ENCODE assay signal across 3 cellular contexts in the genomic region with DNA sequence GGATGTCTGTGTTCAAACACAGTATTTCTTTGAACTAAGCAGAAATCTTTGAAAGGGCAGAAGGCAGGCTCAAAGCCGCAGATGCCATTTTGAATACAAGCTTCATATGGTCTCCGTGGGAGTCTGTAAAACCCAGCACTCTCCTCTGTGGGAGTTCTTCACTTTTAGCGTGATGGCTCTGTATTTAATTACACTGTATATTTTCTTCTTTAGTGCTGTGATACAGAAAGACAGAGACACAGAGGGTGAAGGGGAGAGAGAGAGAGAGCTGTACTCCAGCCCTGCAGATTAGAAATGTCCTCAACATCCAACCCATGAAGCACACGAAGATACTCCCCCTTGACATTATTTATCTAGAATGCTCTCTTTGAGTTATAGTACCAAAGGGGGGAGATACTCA.
TF ChIP-seq lines count a peak whose summit lies in the region.

No MANE protein-coding gene starts in this region.

TF ChIP-seq in GM23338, 12 proteins besides CTCF, POLR2A, EP300 and RAD21:
- no peak for TF ChIP-seq NANOG (IDR thresholded peaks at IDR 0.05; ENCODE audit: borderline replicate concordance)
- no peak for TF ChIP-seq ZNF114 (CRISPR knock-in tag; IDR thresholded peaks at IDR 0.05)
- no peak for TF ChIP-seq ZNF331 (CRISPR knock-in tag; IDR thresholded peaks at IDR 0.05; ENCODE audit: low read depth)
- TF ChIP-seq STAT1 (IDR thresholded peaks at IDR 0.05; ENCODE audit: unreplicated experiment) = no peak
- no peak for TF ChIP-seq EZH2 (IDR thresholded peaks at IDR 0.05; ENCODE audit: low read depth, unreplicated experiment)
- no peak for TF ChIP-seq CREB1 (CRISPR knock-in tag; IDR thresholded peaks at IDR 0.05; ENCODE audit: low read depth)
TF ChIP-seq in GM23338: peak in this region for 0.

TF ChIP-seq in H1, 55 proteins besides CTCF, POLR2A, EP300 and RAD21 (continues in another document):
- TF ChIP-seq POU5F1 (IDR thresholded peaks at IDR 0.05; ENCODE audit: low read depth, low read length) (no peak), NANOG (IDR thresholded peaks at IDR 0.05; ENCODE audit: insufficient read depth, low read depth, low read length, poor library complexity, severe bottlenecking) (no peak), JUND (IDR thresholded peaks at IDR 0.05; ENCODE audit: low read length) (no peak), KDM4A (IDR thresholded peaks at IDR 0.05; ENCODE audit: low read depth, low read length, severe bottlenecking) (no peak), SAP30 (IDR thresholded peaks at IDR 0.05; ENCODE audit: insufficient read depth, insufficient replicate concordance, low read length) (no peak), MAFK (IDR thresholded peaks at IDR 0.05; ENCODE audit: low read depth, low read length) (no peak), CHD1 (IDR thresholded peaks at IDR 0.05; ENCODE audit: low read depth, low read length) (no peak), BRCA1 (IDR thresholded peaks at IDR 0.05; ENCODE audit: low read depth, low read length) (no peak), SIRT6 (IDR thresholded peaks at IDR 0.05; ENCODE audit: low read length) (no peak), BACH1 (IDR thresholded peaks at IDR 0.05; ENCODE audit: low read length) (no peak), SIN3A (conservative IDR thresholded peaks at IDR 0.05 in 1 of 2, IDR thresholded peaks at IDR 0.05 in 1 of 2; ENCODE audit: low read depth in 1 of 2, low read length in 2 of 2) (no peak)
- TF ChIP-seq, protein P1, sequence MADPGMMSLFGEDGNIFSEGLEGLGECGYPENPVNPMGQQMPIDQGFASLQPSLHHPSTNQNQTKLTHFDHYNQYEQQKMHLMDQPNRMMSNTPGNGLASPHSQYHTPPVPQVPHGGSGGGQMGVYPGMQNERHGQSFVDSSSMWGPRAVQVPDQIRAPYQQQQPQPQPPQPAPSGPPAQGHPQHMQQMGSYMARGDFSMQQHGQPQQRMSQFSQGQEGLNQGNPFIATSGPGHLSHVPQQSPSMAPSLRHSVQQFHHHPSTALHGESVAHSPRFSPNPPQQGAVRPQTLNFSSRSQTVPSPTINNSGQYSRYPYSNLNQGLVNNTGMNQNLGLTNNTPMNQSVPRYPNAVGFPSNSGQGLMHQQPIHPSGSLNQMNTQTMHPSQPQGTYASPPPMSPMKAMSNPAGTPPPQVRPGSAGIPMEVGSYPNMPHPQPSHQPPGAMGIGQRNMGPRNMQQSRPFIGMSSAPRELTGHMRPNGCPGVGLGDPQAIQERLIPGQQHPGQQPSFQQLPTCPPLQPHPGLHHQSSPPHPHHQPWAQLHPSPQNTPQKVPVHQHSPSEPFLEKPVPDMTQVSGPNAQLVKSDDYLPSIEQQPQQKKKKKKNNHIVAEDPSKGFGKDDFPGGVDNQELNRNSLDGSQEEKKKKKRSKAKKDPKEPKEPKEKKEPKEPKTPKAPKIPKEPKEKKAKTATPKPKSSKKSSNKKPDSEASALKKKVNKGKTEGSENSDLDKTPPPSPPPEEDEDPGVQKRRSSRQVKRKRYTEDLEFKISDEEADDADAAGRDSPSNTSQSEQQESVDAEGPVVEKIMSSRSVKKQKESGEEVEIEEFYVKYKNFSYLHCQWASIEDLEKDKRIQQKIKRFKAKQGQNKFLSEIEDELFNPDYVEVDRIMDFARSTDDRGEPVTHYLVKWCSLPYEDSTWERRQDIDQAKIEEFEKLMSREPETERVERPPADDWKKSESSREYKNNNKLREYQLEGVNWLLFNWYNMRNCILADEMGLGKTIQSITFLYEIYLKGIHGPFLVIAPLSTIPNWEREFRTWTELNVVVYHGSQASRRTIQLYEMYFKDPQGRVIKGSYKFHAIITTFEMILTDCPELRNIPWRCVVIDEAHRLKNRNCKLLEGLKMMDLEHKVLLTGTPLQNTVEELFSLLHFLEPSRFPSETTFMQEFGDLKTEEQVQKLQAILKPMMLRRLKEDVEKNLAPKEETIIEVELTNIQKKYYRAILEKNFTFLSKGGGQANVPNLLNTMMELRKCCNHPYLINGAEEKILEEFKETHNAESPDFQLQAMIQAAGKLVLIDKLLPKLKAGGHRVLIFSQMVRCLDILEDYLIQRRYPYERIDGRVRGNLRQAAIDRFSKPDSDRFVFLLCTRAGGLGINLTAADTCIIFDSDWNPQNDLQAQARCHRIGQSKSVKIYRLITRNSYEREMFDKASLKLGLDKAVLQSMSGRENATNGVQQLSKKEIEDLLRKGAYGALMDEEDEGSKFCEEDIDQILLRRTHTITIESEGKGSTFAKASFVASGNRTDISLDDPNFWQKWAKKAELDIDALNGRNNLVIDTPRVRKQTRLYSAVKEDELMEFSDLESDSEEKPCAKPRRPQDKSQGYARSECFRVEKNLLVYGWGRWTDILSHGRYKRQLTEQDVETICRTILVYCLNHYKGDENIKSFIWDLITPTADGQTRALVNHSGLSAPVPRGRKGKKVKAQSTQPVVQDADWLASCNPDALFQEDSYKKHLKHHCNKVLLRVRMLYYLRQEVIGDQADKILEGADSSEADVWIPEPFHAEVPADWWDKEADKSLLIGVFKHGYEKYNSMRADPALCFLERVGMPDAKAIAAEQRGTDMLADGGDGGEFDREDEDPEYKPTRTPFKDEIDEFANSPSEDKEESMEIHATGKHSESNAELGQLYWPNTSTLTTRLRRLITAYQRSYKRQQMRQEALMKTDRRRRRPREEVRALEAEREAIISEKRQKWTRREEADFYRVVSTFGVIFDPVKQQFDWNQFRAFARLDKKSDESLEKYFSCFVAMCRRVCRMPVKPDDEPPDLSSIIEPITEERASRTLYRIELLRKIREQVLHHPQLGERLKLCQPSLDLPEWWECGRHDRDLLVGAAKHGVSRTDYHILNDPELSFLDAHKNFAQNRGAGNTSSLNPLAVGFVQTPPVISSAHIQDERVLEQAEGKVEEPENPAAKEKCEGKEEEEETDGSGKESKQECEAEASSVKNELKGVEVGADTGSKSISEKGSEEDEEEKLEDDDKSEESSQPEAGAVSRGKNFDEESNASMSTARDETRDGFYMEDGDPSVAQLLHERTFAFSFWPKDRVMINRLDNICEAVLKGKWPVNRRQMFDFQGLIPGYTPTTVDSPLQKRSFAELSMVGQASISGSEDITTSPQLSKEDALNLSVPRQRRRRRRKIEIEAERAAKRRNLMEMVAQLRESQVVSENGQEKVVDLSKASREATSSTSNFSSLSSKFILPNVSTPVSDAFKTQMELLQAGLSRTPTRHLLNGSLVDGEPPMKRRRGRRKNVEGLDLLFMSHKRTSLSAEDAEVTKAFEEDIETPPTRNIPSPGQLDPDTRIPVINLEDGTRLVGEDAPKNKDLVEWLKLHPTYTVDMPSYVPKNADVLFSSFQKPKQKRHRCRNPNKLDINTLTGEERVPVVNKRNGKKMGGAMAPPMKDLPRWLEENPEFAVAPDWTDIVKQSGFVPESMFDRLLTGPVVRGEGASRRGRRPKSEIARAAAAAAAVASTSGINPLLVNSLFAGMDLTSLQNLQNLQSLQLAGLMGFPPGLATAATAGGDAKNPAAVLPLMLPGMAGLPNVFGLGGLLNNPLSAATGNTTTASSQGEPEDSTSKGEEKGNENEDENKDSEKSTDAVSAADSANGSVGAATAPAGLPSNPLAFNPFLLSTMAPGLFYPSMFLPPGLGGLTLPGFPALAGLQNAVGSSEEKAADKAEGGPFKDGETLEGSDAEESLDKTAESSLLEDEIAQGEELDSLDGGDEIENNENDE (IDR thresholded peaks at IDR 0.05; ENCODE audit: insufficient replicate concordance, low read length) = no peak
- TF ChIP-seq, protein P2, sequence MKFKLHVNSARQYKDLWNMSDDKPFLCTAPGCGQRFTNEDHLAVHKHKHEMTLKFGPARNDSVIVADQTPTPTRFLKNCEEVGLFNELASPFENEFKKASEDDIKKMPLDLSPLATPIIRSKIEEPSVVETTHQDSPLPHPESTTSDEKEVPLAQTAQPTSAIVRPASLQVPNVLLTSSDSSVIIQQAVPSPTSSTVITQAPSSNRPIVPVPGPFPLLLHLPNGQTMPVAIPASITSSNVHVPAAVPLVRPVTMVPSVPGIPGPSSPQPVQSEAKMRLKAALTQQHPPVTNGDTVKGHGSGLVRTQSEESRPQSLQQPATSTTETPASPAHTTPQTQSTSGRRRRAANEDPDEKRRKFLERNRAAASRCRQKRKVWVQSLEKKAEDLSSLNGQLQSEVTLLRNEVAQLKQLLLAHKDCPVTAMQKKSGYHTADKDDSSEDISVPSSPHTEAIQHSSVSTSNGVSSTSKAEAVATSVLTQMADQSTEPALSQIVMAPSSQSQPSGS (IDR thresholded peaks at IDR 0.05; ENCODE audit: low read length) = no peak

TF ChIP-seq in neural cell, 6 proteins besides CTCF, POLR2A, EP300 and RAD21:
- TF ChIP-seq, protein P3, sequence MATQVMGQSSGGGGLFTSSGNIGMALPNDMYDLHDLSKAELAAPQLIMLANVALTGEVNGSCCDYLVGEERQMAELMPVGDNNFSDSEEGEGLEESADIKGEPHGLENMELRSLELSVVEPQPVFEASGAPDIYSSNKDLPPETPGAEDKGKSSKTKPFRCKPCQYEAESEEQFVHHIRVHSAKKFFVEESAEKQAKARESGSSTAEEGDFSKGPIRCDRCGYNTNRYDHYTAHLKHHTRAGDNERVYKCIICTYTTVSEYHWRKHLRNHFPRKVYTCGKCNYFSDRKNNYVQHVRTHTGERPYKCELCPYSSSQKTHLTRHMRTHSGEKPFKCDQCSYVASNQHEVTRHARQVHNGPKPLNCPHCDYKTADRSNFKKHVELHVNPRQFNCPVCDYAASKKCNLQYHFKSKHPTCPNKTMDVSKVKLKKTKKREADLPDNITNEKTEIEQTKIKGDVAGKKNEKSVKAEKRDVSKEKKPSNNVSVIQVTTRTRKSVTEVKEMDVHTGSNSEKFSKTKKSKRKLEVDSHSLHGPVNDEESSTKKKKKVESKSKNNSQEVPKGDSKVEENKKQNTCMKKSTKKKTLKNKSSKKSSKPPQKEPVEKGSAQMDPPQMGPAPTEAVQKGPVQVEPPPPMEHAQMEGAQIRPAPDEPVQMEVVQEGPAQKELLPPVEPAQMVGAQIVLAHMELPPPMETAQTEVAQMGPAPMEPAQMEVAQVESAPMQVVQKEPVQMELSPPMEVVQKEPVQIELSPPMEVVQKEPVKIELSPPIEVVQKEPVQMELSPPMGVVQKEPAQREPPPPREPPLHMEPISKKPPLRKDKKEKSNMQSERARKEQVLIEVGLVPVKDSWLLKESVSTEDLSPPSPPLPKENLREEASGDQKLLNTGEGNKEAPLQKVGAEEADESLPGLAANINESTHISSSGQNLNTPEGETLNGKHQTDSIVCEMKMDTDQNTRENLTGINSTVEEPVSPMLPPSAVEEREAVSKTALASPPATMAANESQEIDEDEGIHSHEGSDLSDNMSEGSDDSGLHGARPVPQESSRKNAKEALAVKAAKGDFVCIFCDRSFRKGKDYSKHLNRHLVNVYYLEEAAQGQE (IDR thresholded peaks at IDR 0.05; ENCODE audit: borderline replicate concordance) = no peak
- peak; percentile 71 for TF ChIP-seq POLR2AphosphoS5 (IDR thresholded peaks at IDR 0.05)
